ENCODE assay signal across 17 cellular contexts in genomic region chr12:109735051-109735521, GRCh38. TPM values are rescaled to one million over a fixed set of nuclear protein-coding genes. Genes with fewer than 3 reads are reported as not detected.
DNase-seq lines count a peak whose midpoint lies in the region; ATAC-seq and TF ChIP-seq lines count a peak whose summit lies in the region.
"Had no signal": no experiment of that assay in that cellular context is flagged by ENCODE, and none has a peak within 500 bp of the region (broad histone marks: within the 10 kb centered on the region; RNA-seq: fewer than 3 reads in every experiment).

No MANE protein-coding gene starts in this region.

- H3K27me3 Mint-ChIP-seq in activated naive CD4-positive, alpha-beta T cell treated with anti-CD3 and anti-CD28 coated beads, Interleukin-2, amount 10 ng/mL, durations not matched to agents 7 days and 5 days: peaks cover 56% of the 10 kb centered on the region
- H3K27me3 Mint-ChIP-seq in activated naive CD4-positive, alpha-beta T cell treated with anti-CD3 and anti-CD28 coated beads for 36 hours (ENCODE audit: low read depth): peaks cover 22% of the 10 kb centered on the region
- H3K27me3 Mint-ChIP-seq in endodermal cell (ENCODE audit: insufficient read depth) (no peaks in the 10 kb centered on the region), nephron progenitor cell (ENCODE audit: low read depth, poor library complexity) (peaks cover 16% of the 10 kb centered on the region)

- WGBS in endodermal cell (ENCODE audit: insufficient coverage in 1 of 2, insufficient read length in 1 of 2), 2 experiments: 83% methylated on average over 10 to 11 of the region's 12 CpGs
- WGBS in aorta, 2 donors: 39 to 41% methylated on average over 12 of the region's 12 CpGs

- H3K4me1 ChIP-seq in endodermal cell (ENCODE audit: control insufficient read depth, insufficient read depth, low read length) (peaks cover 46% of the 10 kb centered on the region), aorta (ENCODE audit: control insufficient read depth in 1 of 2, insufficient read depth in 2 of 2, low read length in 2 of 2) (no peaks in the 10 kb centered on the region)
- H3K4me1 ChIP-seq: uterus had no signal

- no peaks in the 10 kb centered on the region for H3K4me1 Mint-ChIP-seq in activated naive CD4-positive, alpha-beta T cell treated with anti-CD3 and anti-CD28 coated beads, Interleukin-2, amount 10 ng/mL, durations not matched to agents 7 days and 5 days
- H3K4me1 Mint-ChIP-seq in activated naive CD4-positive, alpha-beta T cell treated with anti-CD3 and anti-CD28 coated beads for 36 hours (ENCODE audit: low read depth): no peaks in the 10 kb centered on the region
- H3K4me1 Mint-ChIP-seq in endodermal cell (peaks cover 62% of the 10 kb centered on the region), nephron progenitor cell (peaks cover 38% of the 10 kb centered on the region)
- H3K4me1 Mint-ChIP-seq: activated naive CD4-positive, alpha-beta T cell treated with anti-CD3 and anti-CD28 coated beads, Interleukin-2, amount 50 U/mL, for 24 hours had no signal

- H3K27ac ChIP-seq in endodermal cell (ENCODE audit: low read depth, low read length) (no peak overlapping the region), aorta (ENCODE audit: low read depth in 1 of 2, low read length in 2 of 2) (no peak overlapping the region)
- H3K27ac ChIP-seq: HL-60, uterus had no signal

- no peaks in the 10 kb centered on the region for H3K27me3 ChIP-seq in endodermal cell (ENCODE audit: control insufficient read depth, insufficient read depth, low read length, poor library complexity, severe bottlenecking)
- H3K27me3 ChIP-seq in aorta (ENCODE audit: control insufficient read depth in 1 of 2, insufficient read depth in 2 of 2, low read length in 1 of 2): no peaks in the 10 kb centered on the region
- H3K27me3 ChIP-seq: uterus had no signal

- H3K9ac ChIP-seq in endodermal cell (ENCODE audit: extremely low read depth, low read length, poor library complexity, severe bottlenecking): no peak overlapping the region

- no peak overlapping the region for H3K4me3 Mint-ChIP-seq in activated naive CD4-positive, alpha-beta T cell treated with anti-CD3 and anti-CD28 coated beads, Interleukin-2, amount 10 ng/mL, durations not matched to agents 7 days and 5 days
- no peak overlapping the region for H3K4me3 Mint-ChIP-seq in activated naive CD4-positive, alpha-beta T cell treated with anti-CD3 and anti-CD28 coated beads for 36 hours
- peak overlapping the region; percentile 42 for H3K4me3 Mint-ChIP-seq in endodermal cell
- no peak overlapping the region for H3K4me3 Mint-ChIP-seq in nephron progenitor cell
- H3K4me3 Mint-ChIP-seq: activated naive CD4-positive, alpha-beta T cell treated with anti-CD3 and anti-CD28 coated beads, Interleukin-2, amount 50 U/mL, for 24 hours; stimulated activated naive CD8-positive, alpha-beta T cell treated with anti-CD3 and anti-CD28 coated beads, Interleukin-15, Interleukin-2, amounts not matched to agents 100 ng/mL and 50 ng/mL, for 24 hours had no signal

- peaks cover 17% of the 10 kb centered on the region for H3K36me3 ChIP-seq in endodermal cell (ENCODE audit: control insufficient read depth, insufficient read depth, low read length)
- H3K36me3 ChIP-seq in aorta (ENCODE audit: control insufficient read depth in 1 of 2, insufficient read depth in 2 of 2, low read length in 1 of 2): no peaks in the 10 kb centered on the region
- H3K36me3 ChIP-seq: uterus had no signal

- no peak overlapping the region for H3K4me3 ChIP-seq in endodermal cell (ENCODE audit: low read length)
- no peak overlapping the region for H3K4me3 ChIP-seq in aorta (ENCODE audit: low read length in 2 of 2)
- H3K4me3 ChIP-seq: K562, uterus had no signal

- intact Hi-C loops in activated naive CD4-positive, alpha-beta T cell treated with anti-CD3 and anti-CD28 coated beads for 36 hours (cut with micrococcal nuclease): no loop called here
- intact Hi-C loops in aorta (cut with DNase I): no loop called here

- ATAC-seq in aorta (ENCODE audit: low FRiP score): no peak
- ATAC-seq: K562 had no signal

- H3K9me3 Mint-ChIP-seq in activated naive CD4-positive, alpha-beta T cell treated with anti-CD3 and anti-CD28 coated beads, Interleukin-2, amount 10 ng/mL, durations not matched to agents 7 days and 5 days: no peaks in the 10 kb centered on the region
- no peaks in the 10 kb centered on the region for H3K9me3 Mint-ChIP-seq in activated naive CD4-positive, alpha-beta T cell treated with anti-CD3 and anti-CD28 coated beads for 36 hours
- H3K9me3 Mint-ChIP-seq in endodermal cell: no peaks in the 10 kb centered on the region
- no peaks in the 10 kb centered on the region for H3K9me3 Mint-ChIP-seq in nephron progenitor cell
- H3K9me3 Mint-ChIP-seq: activated naive CD4-positive, alpha-beta T cell treated with anti-CD3 and anti-CD28 coated beads, Interleukin-2, amount 50 U/mL, for 24 hours; stimulated activated naive CD8-positive, alpha-beta T cell treated with anti-CD3 and anti-CD28 coated beads, Interleukin-15, Interleukin-2, amounts not matched to agents 100 ng/mL and 50 ng/mL, for 24 hours had no signal

- DNase-seq in activated naive CD4-positive, alpha-beta T cell treated with anti-CD3 and anti-CD28 coated beads, Interleukin-2, amount 10 ng/mL, durations not matched to agents 7 days and 5 days: peak; percentile 17
- DNase-seq in activated naive CD4-positive, alpha-beta T cell treated with anti-CD3 and anti-CD28 coated beads for 36 hours: no peak
- DNase-seq in endodermal cell (no peak), nephron progenitor cell (peak; percentile 11), aorta (peak; percentile 12 to 31), LoVo (ENCODE audit: low spot score) (no peak), pons (ENCODE audit: low spot score) (no peak), amniotic stem cell (lab: John Stamatoyannopoulos, UW) (no peak)
- DNase-seq: effector CD8-positive, alpha-beta T cell; stimulated activated CD4-positive, alpha-beta T cell treated with anti-CD3 and anti-CD28 coated beads, Interleukin-15, amount 100 ng/mL, for 24 hours; SW 1271 had no signal

- H3K36me3 Mint-ChIP-seq in activated naive CD4-positive, alpha-beta T cell treated with anti-CD3 and anti-CD28 coated beads, Interleukin-2, amount 10 ng/mL, durations not matched to agents 7 days and 5 days: no peaks in the 10 kb centered on the region
- H3K36me3 Mint-ChIP-seq in activated naive CD4-positive, alpha-beta T cell treated with anti-CD3 and anti-CD28 coated beads for 36 hours (ENCODE audit: low read depth): no peaks in the 10 kb centered on the region
- H3K36me3 Mint-ChIP-seq in endodermal cell (ENCODE audit: low read depth) (peaks cover 6% of the 10 kb centered on the region), nephron progenitor cell (ENCODE audit: low read depth) (no peaks in the 10 kb centered on the region)
- H3K36me3 Mint-ChIP-seq: activated naive CD4-positive, alpha-beta T cell treated with anti-CD3 and anti-CD28 coated beads, Interleukin-2, amount 50 U/mL, for 24 hours had no signal

- no peak overlapping the region for H3K27ac Mint-ChIP-seq in activated naive CD4-positive, alpha-beta T cell treated with anti-CD3 and anti-CD28 coated beads, Interleukin-2, amount 10 ng/mL, durations not matched to agents 7 days and 5 days
- no peak overlapping the region for H3K27ac Mint-ChIP-seq in activated naive CD4-positive, alpha-beta T cell treated with anti-CD3 and anti-CD28 coated beads for 36 hours
- H3K27ac Mint-ChIP-seq in endodermal cell (peak overlapping the region; percentile 84), nephron progenitor cell (no peak overlapping the region)
- H3K27ac Mint-ChIP-seq: activated naive CD4-positive, alpha-beta T cell treated with anti-CD3 and anti-CD28 coated beads, Interleukin-2, amount 50 U/mL, for 24 hours; stimulated activated naive CD8-positive, alpha-beta T cell treated with anti-CD3 and anti-CD28 coated beads, Interleukin-15, Interleukin-2, amounts not matched to agents 100 ng/mL and 50 ng/mL, for 24 hours had no signal

- no peaks in the 10 kb centered on the region for H3K9me3 ChIP-seq in endodermal cell (ENCODE audit: control insufficient read depth, low read length)
- H3K9me3 ChIP-seq in aorta (ENCODE audit: control insufficient read depth, low read length): no peaks in the 10 kb centered on the region
- H3K9me3 ChIP-seq: uterus had no signal

- CTCF ChIA-PET in activated naive CD4-positive, alpha-beta T cell treated with anti-CD3 and anti-CD28 coated beads, Interleukin-2, amount 10 ng/mL, durations not matched to agents 7 days and 5 days (lab: Charles Lee): no interaction called here
- CTCF ChIA-PET in activated naive CD4-positive, alpha-beta T cell treated with anti-CD3 and anti-CD28 coated beads for 36 hours (lab: Charles Lee): interaction anchor here (1.2 kb wide), 1 partner anchor 137 kb away, joined by 3 read pairs; no protein-coding TSS in a partner anchor

- TF ChIP-seq CTCF in endodermal cell (conservative IDR thresholded peaks at IDR 0.05) (no peak), nephron progenitor cell (IDR thresholded peaks at IDR 0.05) (no peak)

RNA-seq across cellular contexts. Expression of gene FAM222A, which starts 21.5 kb away (rescaled TPM):
- total RNA-seq in activated naive CD4-positive, alpha-beta T cell treated with anti-CD3 and anti-CD28 coated beads for 36 hours: under 1 TPM; 0.20 to 0.38 TPM
- 10 to 100 TPM; 21.6 to 24.4 TPM for total RNA-seq in endodermal cell
- polyA plus RNA-seq in endodermal cell (2013, experiment 1 of 2): 8.7 TPM
- polyA plus RNA-seq in endodermal cell (2013, experiment 2 of 2): 8.7 TPM
- under 1 TPM; 0.48 to 0.52 TPM for total RNA-seq in aorta
- polyA plus RNA-seq in aorta: under 1 TPM; 0.25 to 0.28 TPM
- total RNA-seq: bronchial epithelial cell had no signal

Comparison
In these comparisons a context has a peak if more than half of its experiments do, and no peak if none do; other contexts are left out.
1. DNase-seq: peak in activated naive CD4-positive, alpha-beta T cell treated with anti-CD3 and anti-CD28 coated beads, Interleukin-2, amount 10 ng/mL, durations not matched to agents 7 days and 5 days (single experiment), nephron progenitor cell (single experiment) and aorta (2 of 2); none in activated naive CD4-positive, alpha-beta T cell treated with anti-CD3 and anti-CD28 coated beads for 36 hours (single experiment), endodermal cell (single experiment), LoVo (single experiment), pons (single experiment) and amniotic stem cell (single experiment).
2. RNA of gene FAM222A, which starts 21.5 kb away (total RNA-seq): 21.6 to 24.4 TPM in endodermal cell; 0.48 to 0.52 TPM in aorta and 0.20 to 0.38 TPM in activated naive CD4-positive, alpha-beta T cell treated with anti-CD3 and anti-CD28 coated beads for 36 hours; every median in the first group is over 10 times any median in the second.